27 cellular contexts compared by ENCODE assay signal in the genomic region with DNA sequence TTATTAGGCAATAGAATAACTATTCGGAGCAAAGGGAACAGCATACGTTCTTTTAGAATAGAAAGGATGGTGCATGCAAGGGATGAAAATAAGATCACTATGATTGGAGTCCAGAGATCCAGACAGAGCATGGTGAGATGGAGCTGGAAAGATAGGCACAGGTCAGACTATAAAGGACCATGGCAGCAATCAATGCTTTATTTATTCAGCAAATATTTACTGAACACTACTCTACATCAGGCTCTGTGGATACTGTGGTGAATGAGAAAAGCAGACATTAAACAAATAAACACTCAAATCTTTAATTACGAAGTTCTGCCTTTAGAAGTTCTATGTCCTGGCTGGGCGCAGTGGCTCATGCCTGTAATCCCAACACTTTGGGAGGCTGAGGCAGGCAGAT.
"Had no signal": no experiment of that assay in that cellular context is flagged by ENCODE, and none has a peak within 500 bp of the region (broad histone marks: within the 10 kb centered on the region; RNA-seq: fewer than 3 reads in every experiment).

No MANE protein-coding gene starts in this region.

- H3K4me3 ChIP-seq: SK-N-MC had no signal

- H3K27ac ChIP-seq: SK-N-MC had no signal

- DNase-seq: activated B cell treated with CpG ODN at 0.5 μM for 24 hours; activated CD4-positive, alpha-beta T cell treated with anti-CD3 and anti-CD28 coated beads for 1 hour; activated CD4-positive, alpha-beta T cell treated with anti-CD3 and anti-CD28 coated beads, Interleukin-2, amount 10 ng/mL, durations not matched to agents 24 days and 14 days; activated CD4-positive, alpha-beta T cell treated with anti-CD3 and anti-CD28 coated beads, Interleukin-2, amount 50 U/mL, for 48 hours; activated CD8-positive, alpha-beta memory T cell treated with anti-CD3 and anti-CD28 coated beads, Interleukin-2, amount 10 ng/mL, durations not matched to agents 7 days and 5 days; activated effector memory CD4-positive, alpha-beta T cell treated with Interleukin-2 at 50 U/mL for 16 hours; activated naive CD4-positive, alpha-beta T cell treated with Interleukin-2 at 50 U/mL for 16 hours; activated naive CD8-positive, alpha-beta T cell treated with anti-CD3 and anti-CD28 coated beads, Interleukin-2, amount 50 U/mL, for 24 hours; activated T-cell treated with anti-CD3 and anti-CD28 coated beads, Interleukin-2, amount 50 U/mL, for 24 hours; amygdala; IMR-90; Kasumi-1; KBM-7; NCI-H1048; NCI-H1417; NCI-H1694; NCI-H2081; NCI-H446; NCI-H526 treated with DMSO at 0.1 percent for 48 hours; RPMI8226; T-cell; T-helper 2 cell; T1000 had no signal

- ATAC-seq: activated CD8-positive, alpha-beta memory T cell treated with anti-CD3 and anti-CD28 coated beads, Interleukin-2, amount 10 ng/mL, durations not matched to agents 7 days and 5 days; activated naive CD4-positive, alpha-beta T cell treated with anti-CD3 and anti-CD28 coated beads, Interleukin-2, amount 50 U/mL, for 72 hours; activated naive CD8-positive, alpha-beta T cell treated with anti-CD3 and anti-CD28 coated beads, Interleukin-2, amount 50 U/mL, for 24 hours; Panc1; Right ventricle myocardium inferior; T-cell had no signal
